Comparison of ENCODE assay signal across 8 cellular contexts in the genomic region with DNA sequence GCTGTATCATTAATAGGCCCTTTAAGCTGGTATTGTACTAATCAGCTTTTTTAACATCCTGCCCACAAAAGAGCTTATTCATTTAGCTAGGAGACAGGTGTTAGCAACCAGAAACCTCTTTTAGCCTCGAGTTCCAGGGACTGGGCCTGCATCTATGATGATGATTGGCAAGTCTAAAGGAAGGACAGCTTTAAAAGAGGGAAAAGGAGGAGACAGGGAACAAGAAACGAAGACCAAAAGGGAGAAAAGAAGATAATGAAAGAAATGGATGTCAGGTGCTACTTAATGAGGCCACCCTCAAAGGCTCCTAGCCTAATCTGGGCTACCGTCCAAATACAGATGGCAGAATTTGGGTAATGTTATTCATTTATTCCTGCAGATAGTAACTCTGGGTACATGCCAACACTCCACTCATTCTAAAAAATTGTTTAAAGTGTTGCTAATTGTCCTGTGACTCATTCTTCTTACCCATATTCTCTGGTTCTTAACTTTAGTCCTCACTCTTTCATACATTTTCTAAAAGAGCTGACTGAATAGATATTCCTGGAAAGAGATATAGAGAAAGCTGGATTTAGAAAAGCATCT. TPM values are rescaled to one million over a fixed set of nuclear protein-coding genes. Genes with fewer than 3 reads are reported as not detected.
DNase-seq lines count a peak whose midpoint lies in the region; ATAC-seq lines count a peak whose summit lies in the region.

No MANE protein-coding gene starts in this region.

- peaks cover 81% of the 10 kb centered on the region for H3K4me1 Mint-ChIP-seq in activated T-cell treated with anti-CD3 and anti-CD28 coated beads, Interleukin-2, amount 50 U/mL, for 4 hours (ENCODE audit: low read depth)

- peak; percentile 55 to 72 for ATAC-seq in activated T-cell treated with anti-CD3 and anti-CD28 coated beads, Interleukin-2, amount 50 U/mL, for 4 hours
- ATAC-seq in GM18909 (IDR thresholded peaks at IDR 0.05; ENCODE audit: poor library complexity, unreplicated experiment) (no peak), GM19463 (IDR thresholded peaks at IDR 0.05; ENCODE audit: unreplicated experiment) (no peak)

- no peaks in the 10 kb centered on the region for H3K27me3 Mint-ChIP-seq in activated T-cell treated with anti-CD3 and anti-CD28 coated beads, Interleukin-2, amount 50 U/mL, for 4 hours (ENCODE audit: low read depth)

- H3K9me3 Mint-ChIP-seq in activated T-cell treated with anti-CD3 and anti-CD28 coated beads, Interleukin-2, amount 50 U/mL, for 4 hours, result no peaks in the 10 kb centered on the region

- peak overlapping the region; percentile 63 for H3K4me3 Mint-ChIP-seq in activated T-cell treated with anti-CD3 and anti-CD28 coated beads, Interleukin-2, amount 50 U/mL, for 4 hours

- no peak for DNase-seq in activated T-cell treated with anti-CD3 and anti-CD28 coated beads, Interleukin-2, amount 50 U/mL, for 4 hours
- no peak for DNase-seq in activated T-cell treated with anti-CD3 and anti-CD28 coated beads, Interleukin-2, amount 50 U/mL, for 1 hour
- DNase-seq in NCI-H82 (lab: John Stamatoyannopoulos, UW), result peak; percentile 92
- DNase-seq in dedifferentiated amniotic fluid mesenchymal stem cell (ENCODE audit: extremely low spot score), result peak; percentile 75
- DNase-seq in stromal cell of bone marrow (ENCODE audit: low read depth), result peak; percentile 50
- no peak for DNase-seq in hippocampal formation (lab: John Stamatoyannopoulos, UW)

- peaks cover 5% of the 10 kb centered on the region for H3K36me3 Mint-ChIP-seq in activated T-cell treated with anti-CD3 and anti-CD28 coated beads, Interleukin-2, amount 50 U/mL, for 4 hours (ENCODE audit: insufficient read depth)

RNA-seq across cellular contexts. Expression of a gene that starts 18.7 kb away (rescaled TPM):
- 10 to 100 TPM; 19.6 to 28.2 (median 20.3) TPM for total RNA-seq in activated T-cell treated with anti-CD3 and anti-CD28 coated beads, Interleukin-2, amount 50 U/mL, for 4 hours

RNA-seq across cellular contexts. Expression of a gene that starts 37.5 kb away (rescaled TPM):
- 10 to 100 TPM; 20.6 to 24.5 (median 23.4) TPM for total RNA-seq in activated T-cell treated with anti-CD3 and anti-CD28 coated beads, Interleukin-2, amount 50 U/mL, for 4 hours

RNA-seq across cellular contexts. Expression of a gene that starts 39.2 kb away (rescaled TPM):
- total RNA-seq in activated T-cell treated with anti-CD3 and anti-CD28 coated beads, Interleukin-2, amount 50 U/mL, for 4 hours, result not detected

RNA-seq across cellular contexts. Expression of a gene that starts 59.9 kb away (rescaled TPM):
- total RNA-seq in activated T-cell treated with anti-CD3 and anti-CD28 coated beads, Interleukin-2, amount 50 U/mL, for 4 hours, result 10 to 100 TPM; 72.8 to 85.7 (median 85.3) TPM

Comparison
In these comparisons a context has a peak if more than half of its experiments do, and no peak if none do; other contexts are left out.
1. ATAC-seq: peak in activated T-cell treated with anti-CD3 and anti-CD28 coated beads, Interleukin-2, amount 50 U/mL, for 4 hours (2 of 2); none in GM18909 (single experiment) and GM19463 (single experiment).
2. DNase-seq: peak in NCI-H82 (single experiment), dedifferentiated amniotic fluid mesenchymal stem cell (single experiment) and stromal cell of bone marrow (single experiment); none in activated T-cell treated with anti-CD3 and anti-CD28 coated beads, Interleukin-2, amount 50 U/mL, for 4 hours (single experiment), activated T-cell treated with anti-CD3 and anti-CD28 coated beads, Interleukin-2, amount 50 U/mL, for 1 hour (single experiment) and hippocampal formation (0 of 2).